ENCODE assay signal across 8 cellular contexts in genomic region chr1:200619894-200620272, GRCh38. TPM values are rescaled to one million over a fixed set of nuclear protein-coding genes. Genes with fewer than 3 reads are reported as not detected.
A peak's percentile ranks its signal among the peaks of the same experiment; 100 is the strongest.
DNase-seq lines count a peak whose midpoint lies in the region; ATAC-seq, FAIRE-seq and TF ChIP-seq lines count a peak whose summit lies in the region.

No MANE protein-coding gene starts in this region.

- no peaks in the 10 kb centered on the region for H4K20me1 ChIP-seq in GM12878 (ENCODE audit: control insufficient read depth, insufficient read depth)

- peak overlapping the region; percentile 99 for H3K56ac ChIP-seq in mesendoderm (ENCODE audit: low read length)

- peaks cover 0 to 3% of the 10 kb centered on the region in 2 experiments; a peak in 1 of 4 replicates for H3K36me3 ChIP-seq in GM12878 (ENCODE audit: control insufficient read depth in 2 of 2, insufficient read depth in 2 of 2, low read length in 1 of 2)
- H3K36me3 ChIP-seq in mesendoderm (ENCODE audit: control insufficient read depth, insufficient read depth, low read length) = no peaks in the 10 kb centered on the region
- no peaks in the 10 kb centered on the region for H3K36me3 ChIP-seq in uterus

- TSS peak; percentile 51 for BruUV-seq in GM12878 (replicated peaks; lab: Mats Ljungman, UMichigan)

- in situ Hi-C loops in GM12878 (cut with MboI) = loop anchor here (5.0 kb wide), 2 partner anchors 182 to 347 kb away; no protein-coding TSS in a partner anchor

- H3K4me3 ChIP-seq in right cardiac atrium (ENCODE audit: low read length) = peak overlapping the region; percentile 65
- H3K4me3 ChIP-seq in GM12878 = peak overlapping the region; percentile 88
- peak overlapping the region; percentile 97 for H3K4me3 ChIP-seq in mesendoderm (ENCODE audit: low read length)
- peak overlapping the region; percentile 45 to 57 for H3K4me3 ChIP-seq in uterus

- H3K27me3 ChIP-seq in right cardiac atrium (ENCODE audit: control insufficient read depth, insufficient read depth) (no peaks in the 10 kb centered on the region), GM12878 (replicated peaks in 1 of 2; ENCODE audit: control insufficient read depth in 2 of 2, insufficient read depth in 2 of 2, low read length in 1 of 2) (no peaks in the 10 kb centered on the region), mesendoderm (ENCODE audit: insufficient read depth, low read length, poor library complexity) (no peaks in the 10 kb centered on the region), uterus (no peaks in the 10 kb centered on the region)

- no peak overlapping the region for H4K8ac ChIP-seq in mesendoderm (ENCODE audit: low read depth, low read length)

- peak overlapping the region; percentile 70 for H2AFZ ChIP-seq in GM12878 (ENCODE audit: control insufficient read depth, low read depth, low read length)

- CTCF ChIA-PET in GM12878 (lab: Yijun Ruan, JAX) (interaction anchor here (0.9 to 9.8 kb wide), 4 partner anchors 61 to 352 kb away, joined by 3 to 280 read pairs (median 4); no protein-coding TSS in a partner anchor), HEK293T (lab: Yijun Ruan, JAX) (no interaction called here)

- H3K4ac ChIP-seq in mesendoderm (ENCODE audit: low read depth, low read length) = no peak overlapping the region

- no peak overlapping the region for H2AK5ac ChIP-seq in mesendoderm (ENCODE audit: low read length)

- H3K4me1 ChIP-seq in right cardiac atrium (ENCODE audit: control insufficient read depth, insufficient read depth, low read length) (no peaks in the 10 kb centered on the region), GM12878 (ENCODE audit: control insufficient read depth, insufficient read depth, low read length) (peaks cover 17% of the 10 kb centered on the region), mesendoderm (ENCODE audit: control insufficient read depth, low read depth, low read length) (no peaks in the 10 kb centered on the region), uterus (no peaks in the 10 kb centered on the region)

- H2BK15ac ChIP-seq in mesendoderm (replicated peaks; ENCODE audit: low read depth) = no peak overlapping the region

- DNase-seq in right cardiac atrium (no peak), Right ventricle myocardium superior (no peak), GM12878 (ENCODE audit: low read depth, low spot score) (no peak), mesendoderm (no peak), uterus (no peak), HEK293T (ENCODE audit: extremely low spot score) (no peak)

- TF ChIP-seq RAD21 in GM12878 (IDR thresholded peaks at IDR 0.05; ENCODE audit: insufficient read depth, low read depth, low read length) = no peak

- H3K4me2 ChIP-seq in GM12878 (ENCODE audit: control insufficient read depth, insufficient read depth) = peak overlapping the region; percentile 72
- peak overlapping the region; percentile 28 for H3K4me2 ChIP-seq in mesendoderm (ENCODE audit: low read length)

- TF ChIP-seq EP300 in GM12878 (IDR thresholded peaks at IDR 0.05; ENCODE audit: borderline replicate concordance in 1 of 2, control insufficient read depth in 1 of 2, low read depth in 2 of 2, low read length in 2 of 2) = no peak

- intact Hi-C loops in right cardiac atrium (cut with DNase I) = loop anchor here in 3 of 4 donors (5.0 to 10.0 kb wide), 3 partner anchors 167 to 185 kb away; no protein-coding TSS in a partner anchor
- intact Hi-C loops in Right ventricle myocardium superior (cut with DNase I) = loop anchor here (5.0 to 10.0 kb wide), 2 partner anchors 182 to 215 kb away; no protein-coding TSS in a partner anchor
- intact Hi-C loops in GM12878 (cut with micrococcal nuclease; ENCODE audit: unreplicated experiment) = loop anchor here (1.0 to 5.0 kb wide), 2 partner anchors 49 to 422 kb away; partner anchors contain the start of gene DDX59
- intact Hi-C loops in uterus (cut with DNase I; ENCODE audit: low total_unique reads) = loop anchor here (10.0 kb wide), 1 partner anchor 185 kb away; no protein-coding TSS in a partner anchor

- RAD21 ChIA-PET in GM12878 (lab: Charles Lee; ENCODE audit: unreplicated experiment) = interaction anchor here (1.0 to 7.2 kb wide), 6 partner anchors 50 to 400 kb away, joined by 3 to 179 read pairs (median 36); no protein-coding TSS in a partner anchor

- no peak overlapping the region for H3K18ac ChIP-seq in mesendoderm (ENCODE audit: low read length)

- FAIRE-seq in GM12878 (lab: Jason Lieb, UNC) = no peak

- no peak for TF ChIP-seq CTCF in GM12878 (IDR thresholded peaks at IDR 0.05 in 2 of 3, conservative IDR thresholded peaks at IDR 0.05 in 1 of 3; ENCODE audit: control insufficient read depth in 2 of 3, extremely low read depth in 1 of 3, insufficient read depth in 1 of 3, low read depth in 3 of 3, low read length in 3 of 3)
- TF ChIP-seq CTCF in uterus (IDR thresholded peaks at IDR 0.05) = no peak

- H3K23ac ChIP-seq in mesendoderm (ENCODE audit: low read length) = no peak overlapping the region

- no peak overlapping the region for H4K5ac ChIP-seq in mesendoderm (ENCODE audit: low read length)

- POLR2A ChIA-PET in GM12878 (lab: Charles Lee) = no interaction called here
- POLR2A ChIA-PET in HEK293T (lab: Yijun Ruan, JAX) = interaction anchor here (2.4 kb wide), 1 partner anchor 50 kb away, joined by 8 read pairs; the partner anchor contains the start of gene DDX59

- H2BK5ac ChIP-seq in mesendoderm (ENCODE audit: low read length) = no peak overlapping the region

- H3K9ac ChIP-seq in GM12878 (ENCODE audit: control insufficient read depth, insufficient read depth, low read length) = peak overlapping the region; percentile 66
- peak overlapping the region; percentile 96 for H3K9ac ChIP-seq in mesendoderm (ENCODE audit: low read length)

- H2BK120ac ChIP-seq in mesendoderm (ENCODE audit: low read depth, low read length) = no peak overlapping the region

- H3K27ac ChIP-seq in right cardiac atrium (ENCODE audit: low read length) = no peak overlapping the region
- H3K27ac ChIP-seq in GM12878 (ENCODE audit: control insufficient read depth, insufficient read depth) = peak overlapping the region; percentile 74
- H3K27ac ChIP-seq in mesendoderm (ENCODE audit: low read depth, low read length) = peak overlapping the region; percentile 58
- no peak overlapping the region for H3K27ac ChIP-seq in uterus

- H3K79me1 ChIP-seq in mesendoderm (ENCODE audit: low read length) = peaks cover 3% of the 10 kb centered on the region

- 11% methylated on average over 6 of the region's 6 CpGs for WGBS in right cardiac atrium
- WGBS in GM12878 (ENCODE audit: insufficient coverage, insufficient replicate concordance, low lambda C conversion rate, missing lambda C conversion rate) = 23% methylated on average over 6 of the region's 6 CpGs
- WGBS in mesendoderm (ENCODE audit: extremely low coverage, insufficient coverage, low lambda C conversion rate) = no CpG with 5 or more reads among the region's 6 CpGs

- ATAC-seq in right cardiac atrium (no peak), Right ventricle myocardium superior (ENCODE audit: poor library complexity) (no peak), GM12878 (no peak), GM18873 (IDR thresholded peaks at IDR 0.05; ENCODE audit: low FRiP score, unreplicated experiment) (no peak), GM19397 (IDR thresholded peaks at IDR 0.05; ENCODE audit: unreplicated experiment) (no peak)

- H3K9me3 ChIP-seq in right cardiac atrium (ENCODE audit: control insufficient read depth, low read length) = no peaks in the 10 kb centered on the region
- no peaks in the 10 kb centered on the region for H3K9me3 ChIP-seq in GM12878 (replicated peaks; ENCODE audit: control insufficient read depth, insufficient read depth, low read length)
- no peaks in the 10 kb centered on the region for H3K9me3 ChIP-seq in uterus

- H3K79me2 ChIP-seq in GM12878 (ENCODE audit: control insufficient read depth, insufficient read depth, low read length) = peaks cover 15% of the 10 kb centered on the region
- H3K79me2 ChIP-seq in mesendoderm (ENCODE audit: control insufficient read depth, insufficient read depth, low read length) = peaks cover 8% of the 10 kb centered on the region

- TF ChIP-seq POLR2A in GM12878 (IDR thresholded peaks at IDR 0.05; ENCODE audit: low read depth, low read length) = no peak
- TF ChIP-seq POLR2A in uterus (IDR thresholded peaks at IDR 0.05) = no peak

- SMC1A ChIA-PET in GM12878 (lab: Charles Lee; ENCODE audit: uncharacterized antibody, unreplicated experiment) = interaction anchor here (4.2 to 6.7 kb wide), 2 partner anchors 181 to 187 kb away, joined by 55 to 195 read pairs; no protein-coding TSS in a partner anchor

RNA-seq across cellular contexts. Expression of gene KIF14, which starts 0.7 kb away (rescaled TPM):
- total RNA-seq in right cardiac atrium (under 1 TPM; 0.08 to 0.37 (median 0.19) TPM), Right ventricle myocardium superior (0.19 TPM), GM12878 (2014; rRNA removed) (15.4 and 20.3 TPM in 2 replicates), GM12878 (2014; rRNA removed; fragmentation: Illumina TruSeq; extraction: Trizol) (25.4 and 25.5 TPM in 2 replicates), GM12878 (2021) (13.8 and 14.9 TPM in 2 replicates), uterus (1 to 10 TPM in 1 of 4 donors, under 1 TPM in 2, not detected in 1; under 0.01 to 9.2 (median 0.15) TPM)
- polyA plus RNA-seq in right cardiac atrium (0.02 TPM), GM12878 (2011; rRNA removed) (15.5 and 33.1 TPM in 2 replicates), GM12878 (2014; fragmentation: Illumina TruSeq; extraction: Trizol) (19.4 and 23.4 TPM in 2 replicates), GM12878 (2014; fragmentation: Nextera tagmentation; extraction: Ambion mirVana) (1 to 10 TPM; 6.8 to 6.9 TPM), GM12878 (2014; rRNA removed) (11.1 and 14.0 TPM in 2 replicates), GM12878 (2016; fragmentation: Nextera tagmentation; extraction: Ambion mirVana) (10 to 100 TPM; 11.9 to 12.9 TPM)
- 19.5 and 20.7 TPM in 2 replicates for total RNA-seq in GM12878 (2013; cell fraction: nucleolus; rRNA removed)
- 2.3 TPM for polyA plus RNA-seq in GM12878 (2011; ENCODE audit: low read depth)
- polyA plus RNA-seq in GM12878 (2011; cell fraction: cytosol; rRNA removed) = 4.6 TPM in 2 replicates
- 6.6 and 10.4 TPM in 2 replicates for polyA plus RNA-seq in GM12878 (2011; cell fraction: nucleus; rRNA removed)
- polyA plus RNA-seq in GM12878 (2012) = 3.6 and 6.1 TPM in 2 replicates
- 9.4 and 12.0 TPM in 2 replicates for polyA minus RNA-seq in GM12878 (2011; rRNA and poly(A)+ RNA removed)
- polyA minus RNA-seq in GM12878 (2011; cell fraction: cytosol; rRNA and poly(A)+ RNA removed) = 6.7 and 9.1 TPM in 2 replicates
- 4.2 and 7.1 TPM in 2 replicates for polyA minus RNA-seq in GM12878 (2011; cell fraction: nucleus; rRNA and poly(A)+ RNA removed)
- polyA plus RNA-seq in mesendoderm (2013, experiment 1 of 2) = 13.7 TPM
- 13.8 TPM for polyA plus RNA-seq in mesendoderm (2013, experiment 2 of 2)

RNA-seq across cellular contexts. Expression of gene DDX59, which starts 49.8 kb away (rescaled TPM):
- 10 to 100 TPM; 11.0 to 14.9 (median 12.8) TPM for total RNA-seq in right cardiac atrium
- polyA plus RNA-seq in right cardiac atrium = 17.1 TPM
- 12.9 TPM for total RNA-seq in Right ventricle myocardium superior
- 34.8 and 42.5 TPM in 2 replicates for total RNA-seq in GM12878 (2013; cell fraction: nucleolus; rRNA removed)
- 18.8 and 26.4 TPM in 2 replicates for total RNA-seq in GM12878 (2014; rRNA removed)
- 33.6 and 36.8 TPM in 2 replicates for total RNA-seq in GM12878 (2014; rRNA removed; fragmentation: Illumina TruSeq; extraction: Trizol)
- 20.1 and 22.6 TPM in 2 replicates for total RNA-seq in GM12878 (2021)
- polyA plus RNA-seq in GM12878 (2011; ENCODE audit: low read depth) = 12.4 TPM
- 32.5 and 44.8 TPM in 2 replicates for polyA plus RNA-seq in GM12878 (2011; rRNA removed)
- 15.0 and 16.6 TPM in 2 replicates for polyA plus RNA-seq in GM12878 (2011; cell fraction: cytosol; rRNA removed)
- 15.4 and 16.1 TPM in 2 replicates for polyA plus RNA-seq in GM12878 (2011; cell fraction: nucleus; rRNA removed)
- 19.3 and 20.0 TPM in 2 replicates for polyA plus RNA-seq in GM12878 (2012)
- polyA plus RNA-seq in GM12878 (2014; fragmentation: Illumina TruSeq; extraction: Trizol) = 35.7 and 42.1 TPM in 2 replicates
- polyA plus RNA-seq in GM12878 (2014; fragmentation: Nextera tagmentation; extraction: Ambion mirVana) = 10 to 100 TPM; 17.3 to 17.5 TPM
- 26.1 and 28.8 TPM in 2 replicates for polyA plus RNA-seq in GM12878 (2014; rRNA removed)
- 10 to 100 TPM; 19.5 to 24.6 TPM for polyA plus RNA-seq in GM12878 (2016; fragmentation: Nextera tagmentation; extraction: Ambion mirVana)
- 20.3 and 26.3 TPM in 2 replicates for polyA minus RNA-seq in GM12878 (2011; rRNA and poly(A)+ RNA removed)
- polyA minus RNA-seq in GM12878 (2011; cell fraction: cytosol; rRNA and poly(A)+ RNA removed) = 9.6 and 10.7 TPM in 2 replicates
- 6.6 and 8.8 TPM in 2 replicates for polyA minus RNA-seq in GM12878 (2011; cell fraction: nucleus; rRNA and poly(A)+ RNA removed)
- polyA plus RNA-seq in mesendoderm (2013, experiment 1 of 2) = 14.9 TPM
- 14.2 TPM for polyA plus RNA-seq in mesendoderm (2013, experiment 2 of 2)
- 10 to 100 TPM in 3 of 4 donors, 1 to 10 TPM in 1; 8.2 to 30.5 (median 22.0) TPM for total RNA-seq in uterus

Comparison
In these comparisons a context has a peak if more than half of its experiments do, and no peak if none do; other contexts are left out.
1. H3K27ac ChIP-seq: peak in GM12878 (single experiment) and mesendoderm (single experiment); none in right cardiac atrium (single experiment) and uterus (0 of 2).
2. Peak in every context shown above with its lines, with median percentiles within 50 percentile points of each other: H3K4me3 ChIP-seq.